8 cellular contexts compared by ENCODE assay signal in the genomic region with DNA sequence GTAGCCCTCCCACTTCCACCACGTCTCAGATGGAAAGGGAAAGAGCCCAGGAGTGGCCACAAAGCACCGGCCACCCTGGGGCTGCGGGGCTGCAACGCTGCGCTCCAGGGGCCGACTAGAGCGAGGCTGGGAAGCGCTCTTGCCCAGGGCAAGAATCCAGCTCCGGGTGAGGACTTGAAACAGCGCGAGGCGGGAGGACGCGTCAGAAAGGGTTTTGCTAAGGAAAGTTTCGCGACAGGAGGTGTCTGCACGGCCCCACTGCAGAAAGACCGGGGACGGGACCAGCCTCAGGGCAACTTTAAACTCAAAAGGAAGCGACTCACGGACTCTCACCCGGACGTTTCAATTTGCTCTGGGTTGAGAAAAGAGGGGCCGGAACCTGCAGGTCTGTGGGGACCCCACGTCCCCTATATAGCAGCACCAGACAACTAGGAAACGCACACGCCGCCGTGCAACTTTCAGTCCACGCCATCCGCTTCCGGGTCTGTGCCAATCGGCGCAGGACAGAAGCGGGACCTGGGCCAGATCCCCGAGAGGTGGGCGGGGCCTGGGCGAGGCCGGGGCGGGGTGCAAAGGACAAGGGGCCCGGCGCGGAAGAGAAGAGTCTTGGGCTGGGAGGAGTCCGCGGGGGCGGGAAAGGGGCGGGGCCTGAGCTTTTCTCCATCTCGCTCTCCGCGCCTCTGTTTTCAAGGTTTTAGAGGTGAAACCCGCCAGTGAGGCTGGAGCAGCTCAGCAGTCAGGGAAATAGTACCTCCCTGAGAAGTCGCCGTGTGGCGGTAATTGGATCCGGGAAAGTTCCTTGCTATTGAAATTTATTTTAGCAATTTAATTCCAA.
A peak's percentile ranks its signal among the peaks of the same experiment; 100 is the strongest.
DNase-seq lines count a peak whose midpoint lies in the region; ATAC-seq and TF ChIP-seq lines count a peak whose summit lies in the region.

A gene (minus strand): TSS at position 488 of the 835 bp plus-strand sequence. CDS start 6,792 bp downstream, outside the sequence.

- DNase-seq in NCI-H187 (lab: John Stamatoyannopoulos, UW) = peak; percentile 90 to 97
- DNase-seq in T-helper 22 cell (ENCODE audit: low read depth) = peak; percentile 96
- DNase-seq in astrocyte of the spinal cord (ENCODE audit: low read depth, low spot score) = peak; percentile 97
- peak; percentile 23 to 94 (median 84) for DNase-seq in hypothalamus (lab: John Stamatoyannopoulos, UW)
- DNase-seq in retina = peak; percentile 86
- no peak for DNase-seq in NCI-H1694 (lab: John Stamatoyannopoulos, UW)

- in situ Hi-C loops in astrocyte of the spinal cord (cut with HindIII; ENCODE audit: low sequenced_read_pairs) = no loop called here

- peak within 1 kb of the TSS; percentile 81 for H3K4me3 ChIP-seq in astrocyte of the spinal cord (ENCODE audit: low read depth, low read length)

- TF ChIP-seq POLR2A in GM15510 (IDR thresholded peaks at IDR 0.05; ENCODE audit: borderline replicate concordance, extremely low read depth, insufficient read length) = peak; percentile 78

- peak; percentile 95 for ATAC-seq in HG02870 (IDR thresholded peaks at IDR 0.05; ENCODE audit: unreplicated experiment)

- no peak for TF ChIP-seq CTCF in astrocyte of the spinal cord (IDR thresholded peaks at IDR 0.05; ENCODE audit: low read depth, low read length)
